ENCODE assay signal across 9 cellular contexts in the genomic region with DNA sequence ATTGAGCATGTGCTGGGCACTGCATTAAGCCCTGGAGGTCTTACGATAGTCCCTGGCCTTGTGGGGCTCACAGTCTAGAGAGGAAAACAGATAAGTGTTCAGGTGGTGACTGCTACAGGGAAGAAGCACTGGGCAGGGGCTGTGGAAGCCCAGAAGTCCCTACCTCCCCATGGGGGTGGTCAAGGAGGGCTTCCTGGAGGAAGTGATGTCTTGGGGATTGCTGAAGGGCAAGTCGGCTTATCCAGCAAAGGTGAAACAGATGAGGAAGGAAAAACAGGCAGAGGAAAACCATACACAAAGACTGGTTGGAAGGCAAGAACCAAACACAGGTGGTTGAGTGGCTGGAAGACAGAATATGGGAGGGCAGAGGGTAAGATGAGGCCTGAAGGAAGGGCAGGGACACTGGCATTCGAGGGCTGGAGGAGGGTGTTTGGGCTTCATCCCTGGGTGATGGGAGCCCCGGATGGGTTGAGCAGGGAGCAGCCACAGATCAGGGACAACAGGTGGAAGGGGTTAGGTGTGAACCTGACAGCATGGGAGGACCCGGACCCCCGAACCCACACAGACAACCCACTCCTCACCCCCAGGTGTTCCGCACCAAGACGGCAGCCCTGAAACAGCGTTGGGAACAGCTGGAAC. TPM values are rescaled to one million over a fixed set of nuclear protein-coding genes. Genes with fewer than 3 reads are reported as not detected.
DNase-seq lines count a peak whose midpoint lies in the region; ATAC-seq, FAIRE-seq and TF ChIP-seq lines count a peak whose summit lies in the region.
"Had no signal": no experiment of that assay in that cellular context is flagged by ENCODE, and none has a peak within 500 bp of the region (broad histone marks: within the 10 kb centered on the region; RNA-seq: fewer than 3 reads in every experiment).

No MANE protein-coding gene starts in this region.

- H3K27ac ChIP-seq in heart left ventricle (no peak overlapping the region), HepG2 (ENCODE audit: extremely low read length, insufficient read depth, low read length) (no peak overlapping the region), upper lobe of right lung (no peak overlapping the region)

- H3K36me3 ChIP-seq in heart left ventricle (peaks cover 0 to 4% (median 0%) of the 10 kb centered on the region in 9 donors), HepG2 (replicated peaks in 1 of 2; ENCODE audit: control insufficient read depth in 1 of 2, insufficient read depth in 2 of 2, low read length in 2 of 2) (no peaks in the 10 kb centered on the region), upper lobe of right lung (peaks cover 1% of the 10 kb centered on the region)

- intact Hi-C loops in heart left ventricle (cut with DNase I), result loop anchor here in 8 of 10 donors (2.0 to 5.0 kb wide), 3 partner anchors 104 to 160 kb away; no protein-coding TSS in a partner anchor
- intact Hi-C loops in left cardiac atrium (cut with DNase I), result loop anchor here in 1 of 2 donors (5.0 kb wide), 1 partner anchor 105 kb away; no protein-coding TSS in a partner anchor
- intact Hi-C loops in activated T-helper 1 cell treated with anti-CD3 and anti-CD28 coated beads, Interleukin-12 subunit alpha, Interleukin-12 subunit beta, Interleukin-2, Interleukin-4 antibody, amounts not matched to agents 30 ng/mL and 10 ng/mL and 1 ng/mL, durations not matched to agents 14 hours and 24 hours and 36 hours (cut with micrococcal nuclease), result loop anchor here (1.0 to 5.0 kb wide), 3 partner anchors 16 to 104 kb away; no protein-coding TSS in a partner anchor
- intact Hi-C loops in HepG2 (cut with micrococcal nuclease; ENCODE audit: unreplicated experiment), result loop anchor here (2.0 kb wide), 1 partner anchor 104 kb away; no protein-coding TSS in a partner anchor
- intact Hi-C loops in upper lobe of right lung (cut with DNase I), result no loop called here

- H3K9me3 Mint-ChIP-seq in activated T-helper 1 cell treated with anti-CD3 and anti-CD28 coated beads, Interleukin-12 subunit alpha, Interleukin-12 subunit beta, Interleukin-2, Interleukin-4 antibody, amounts not matched to agents 30 ng/mL and 10 ng/mL and 1 ng/mL, durations not matched to agents 14 hours and 24 hours and 36 hours, result no peaks in the 10 kb centered on the region

- peak overlapping the region in 8 of 12 donors; percentile 24 to 56 (median 40) for H3K4me3 ChIP-seq in heart left ventricle
- peak overlapping the region in 1 of 3 experiments; percentile 75; a peak in 1 of 6 replicates for H3K4me3 ChIP-seq in HepG2 (replicated peaks in 1 of 3; ENCODE audit: insufficient read depth in 1 of 3, low read depth in 2 of 3, low read length in 3 of 3)
- H3K4me3 ChIP-seq in upper lobe of right lung, result peak overlapping the region; percentile 41

- in situ Hi-C loops in HepG2 (cut with HindIII; ENCODE audit: extremely low pct_ligation_motif_present, low pct_unique_long_range_greater_than_20kb), result no loop called here

- no peak overlapping the region for H3K9ac ChIP-seq in HepG2 (ENCODE audit: insufficient read depth, low read depth, low read length)

- peaks cover 26% of the 10 kb centered on the region for H3K27me3 Mint-ChIP-seq in activated T-helper 1 cell treated with anti-CD3 and anti-CD28 coated beads, Interleukin-12 subunit alpha, Interleukin-12 subunit beta, Interleukin-2, Interleukin-4 antibody, amounts not matched to agents 30 ng/mL and 10 ng/mL and 1 ng/mL, durations not matched to agents 14 hours and 24 hours and 36 hours (ENCODE audit: insufficient read depth)

- H3K27me3 ChIP-seq in heart left ventricle, result peaks cover 6 to 66% (median 47%) of the 10 kb centered on the region in 9 donors
- peaks cover 0 to 45% of the 10 kb centered on the region in 2 experiments; a peak in 4 of 5 replicates for H3K27me3 ChIP-seq in HepG2 (ENCODE audit: control insufficient read depth in 1 of 2, insufficient read depth in 2 of 2, low read length in 2 of 2)
- H3K27me3 ChIP-seq in upper lobe of right lung, result peaks cover 62% of the 10 kb centered on the region

- CTCF ChIA-PET in HepG2 (lab: Yijun Ruan, JAX; ENCODE audit: low intra/inter-chr PET ratio, low total read pairs), result interaction anchor here (1.8 kb wide), 1 partner anchor 103 kb away, joined by 16 read pairs; no protein-coding TSS in a partner anchor

- DNase-seq in heart left ventricle, result no peak
- no peak for DNase-seq in left cardiac atrium
- DNase-seq in activated T-helper 1 cell treated with anti-CD3 and anti-CD28 coated beads, Interleukin-12 subunit alpha, Interleukin-12 subunit beta, Interleukin-2, Interleukin-4 antibody, amounts not matched to agents 30 ng/mL and 10 ng/mL and 1 ng/mL, durations not matched to agents 14 hours and 24 hours and 36 hours (ENCODE audit: low spot score), result no peak
- DNase-seq in HepG2 (ENCODE audit: low spot score), result no peak
- DNase-seq in upper lobe of right lung, result no peak
- DNase-seq in kidney glomerular epithelial cell (lab: John Stamatoyannopoulos, UW), result no peak
- no peak for DNase-seq in stimulated activated CD4-positive, alpha-beta T cell treated with anti-CD3 and anti-CD28 coated beads, Interleukin-2, amount 100 ng/mL, for 24 hours

- no peak for ATAC-seq in heart left ventricle
- ATAC-seq in left cardiac atrium, result no peak
- no peak for ATAC-seq in HepG2
- ATAC-seq in upper lobe of right lung, result no peak
- ATAC-seq in GM18861 (IDR thresholded peaks at IDR 0.05; ENCODE audit: unreplicated experiment), result no peak

- H3K4me1 Mint-ChIP-seq in activated T-helper 1 cell treated with anti-CD3 and anti-CD28 coated beads, Interleukin-12 subunit alpha, Interleukin-12 subunit beta, Interleukin-2, Interleukin-4 antibody, amounts not matched to agents 30 ng/mL and 10 ng/mL and 1 ng/mL, durations not matched to agents 14 hours and 24 hours and 36 hours (ENCODE audit: low read depth), result no peaks in the 10 kb centered on the region

- no TSS peak for BruUV-seq in HepG2 (replicated peaks; lab: Mats Ljungman, UMichigan)

- H2AFZ ChIP-seq in HepG2 (ENCODE audit: low read length), result no peak overlapping the region

- H4K20me1 ChIP-seq in HepG2 (ENCODE audit: insufficient read depth, low read length), result no peaks in the 10 kb centered on the region

- H3K9me3 ChIP-seq in heart left ventricle, result peaks cover 0 to 2% (median 0%) of the 10 kb centered on the region in 12 donors
- no peaks in the 10 kb centered on the region for H3K9me3 ChIP-seq in HepG2 (ENCODE audit: low read length)
- no peaks in the 10 kb centered on the region for H3K9me3 ChIP-seq in upper lobe of right lung

- no peaks in the 10 kb centered on the region for H3K79me2 ChIP-seq in HepG2 (ENCODE audit: insufficient read depth, low read length)

- H3K4me2 ChIP-seq in HepG2 (ENCODE audit: low read depth, low read length), result peak overlapping the region; percentile 86; the same call in 1 of the 2 replicates

- TF ChIP-seq RAD21 in HepG2 (CRISPR knock-in tag; IDR thresholded peaks at IDR 0.05), result no peak

- H3K27ac Mint-ChIP-seq in activated T-helper 1 cell treated with anti-CD3 and anti-CD28 coated beads, Interleukin-12 subunit alpha, Interleukin-12 subunit beta, Interleukin-2, Interleukin-4 antibody, amounts not matched to agents 30 ng/mL and 10 ng/mL and 1 ng/mL, durations not matched to agents 14 hours and 24 hours and 36 hours, result no peak overlapping the region

- WGBS in heart left ventricle, 4 donors, result 22 to 29% (median 25%) methylated on average over 9 of the region's 9 CpGs
- WGBS in HepG2 (ENCODE audit: low lambda C conversion rate), result 13% methylated on average over 9 of the region's 9 CpGs

- peaks cover 5% of the 10 kb centered on the region for H3K36me3 Mint-ChIP-seq in activated T-helper 1 cell treated with anti-CD3 and anti-CD28 coated beads, Interleukin-12 subunit alpha, Interleukin-12 subunit beta, Interleukin-2, Interleukin-4 antibody, amounts not matched to agents 30 ng/mL and 10 ng/mL and 1 ng/mL, durations not matched to agents 14 hours and 24 hours and 36 hours (ENCODE audit: low read depth)

- TF ChIP-seq CTCF in heart left ventricle (IDR thresholded peaks at IDR 0.05) (no peak), HepG2 (CRISPR knock-in tag; IDR thresholded peaks at IDR 0.05) (no peak), upper lobe of right lung (IDR thresholded peaks at IDR 0.05) (no peak)

- no peak for FAIRE-seq in HepG2 (lab: Jason Lieb, UNC)
- FAIRE-seq: kidney had no signal

- H3K4me1 ChIP-seq in heart left ventricle (peaks cover 0 to 33% (median 13%) of the 10 kb centered on the region in 12 donors), HepG2 (ENCODE audit: insufficient read depth, low read length) (peaks cover 18% of the 10 kb centered on the region), upper lobe of right lung (peaks cover 18% of the 10 kb centered on the region)

- peak overlapping the region; percentile 65 for H3K4me3 Mint-ChIP-seq in activated T-helper 1 cell treated with anti-CD3 and anti-CD28 coated beads, Interleukin-12 subunit alpha, Interleukin-12 subunit beta, Interleukin-2, Interleukin-4 antibody, amounts not matched to agents 30 ng/mL and 10 ng/mL and 1 ng/mL, durations not matched to agents 14 hours and 24 hours and 36 hours

- no peak for TF ChIP-seq EP300 in HepG2 (IDR thresholded peaks at IDR 0.05; ENCODE audit: low read depth in 2 of 2, low read length in 2 of 2)
- no peak for TF ChIP-seq EP300 in HepG2 (CRISPR knock-in tag; IDR thresholded peaks at IDR 0.05; ENCODE audit: borderline replicate concordance)

- TF ChIP-seq POLR2A in heart left ventricle (IDR thresholded peaks at IDR 0.05), result no peak
- TF ChIP-seq POLR2A in HepG2 (IDR thresholded peaks at IDR 0.05; ENCODE audit: insufficient read depth in 1 of 2, low read depth in 2 of 2, low read length in 2 of 2), result no peak

- POLR2A ChIA-PET in HepG2 (lab: Yijun Ruan, JAX), result no interaction called here

RNA-seq across cellular contexts. Expression of a gene that starts 2.8 kb away (rescaled TPM):
- total RNA-seq in heart left ventricle (not detected), left cardiac atrium (not detected), HepG2 (2016; rRNA removed; fragmentation: Illumina TruSeq; extraction: Trizol) (not detected in 2 replicates), upper lobe of right lung (not detected)
- polyA plus RNA-seq in heart left ventricle (under 1 TPM; 0.04 to 0.11 TPM), HepG2 (2011; rRNA removed) (not detected in 2 replicates)
- total RNA-seq in activated T-helper 1 cell treated with anti-CD3 and anti-CD28 coated beads, Interleukin-12 subunit alpha, Interleukin-12 subunit beta, Interleukin-2, Interleukin-4 antibody, amounts not matched to agents 30 ng/mL and 10 ng/mL and 1 ng/mL, durations not matched to agents 14 hours and 24 hours and 36 hours, result 0.16 and 0.17 TPM in 2 replicates
- total RNA-seq in HepG2 (2016; cell fraction: cytosol; rRNA removed; fragmentation: Illumina TruSeq; extraction: Trizol; ENCODE audit: low read depth), result not detected in 2 replicates
- total RNA-seq in HepG2 (2016; cell fraction: insoluble cytoplasmic fraction; rRNA removed; fragmentation: Illumina TruSeq; extraction: Trizol), result not detected in 2 replicates
- total RNA-seq in HepG2 (2016; cell fraction: membrane; rRNA removed; fragmentation: Illumina TruSeq; extraction: Trizol), result not detected in 2 replicates
- total RNA-seq in HepG2 (2016; cell fraction: nucleus; rRNA removed; fragmentation: Illumina TruSeq; extraction: Trizol), result not detected in 2 replicates
- not detected in 2 replicates for polyA plus RNA-seq in HepG2 (2011; cell fraction: cytosol; rRNA removed)
- polyA plus RNA-seq in HepG2 (2011; cell fraction: nucleus; rRNA removed), result not detected in 2 replicates
- polyA plus RNA-seq in HepG2 (2012), result not detected in 2 replicates
- not detected in 2 replicates for polyA plus RNA-seq in HepG2 (2016; cell fraction: cytosol; fragmentation: Illumina TruSeq; extraction: Trizol; ENCODE audit: low read depth)
- polyA plus RNA-seq in HepG2 (2016; cell fraction: insoluble cytoplasmic fraction; fragmentation: Illumina TruSeq; extraction: Trizol; ENCODE audit: low read depth), result not detected in 2 replicates
- polyA plus RNA-seq in HepG2 (2016; cell fraction: membrane; fragmentation: Illumina TruSeq; extraction: Trizol; ENCODE audit: low read depth), result not detected in 2 replicates
- polyA plus RNA-seq in HepG2 (2016; cell fraction: nucleus; fragmentation: Illumina TruSeq; extraction: Trizol; ENCODE audit: insufficient read depth, low read depth), result not detected in 2 replicates
- not detected in 2 replicates for polyA minus RNA-seq in HepG2 (2011; rRNA and poly(A)+ RNA removed; ENCODE audit: low replicate concordance)
- not detected in 2 replicates for polyA minus RNA-seq in HepG2 (2011; cell fraction: cytosol; rRNA and poly(A)+ RNA removed)
- not detected in 2 replicates for polyA minus RNA-seq in HepG2 (2011; cell fraction: nucleus; rRNA and poly(A)+ RNA removed)

RNA-seq across cellular contexts. Expression of a gene that starts 16.8 kb away (rescaled TPM):
- not detected for total RNA-seq in heart left ventricle
- not detected for polyA plus RNA-seq in heart left ventricle
- total RNA-seq in left cardiac atrium, result not detected
- total RNA-seq in activated T-helper 1 cell treated with anti-CD3 and anti-CD28 coated beads, Interleukin-12 subunit alpha, Interleukin-12 subunit beta, Interleukin-2, Interleukin-4 antibody, amounts not matched to agents 30 ng/mL and 10 ng/mL and 1 ng/mL, durations not matched to agents 14 hours and 24 hours and 36 hours, result 0.10 and 0.34 TPM in 2 replicates
- not detected in 2 replicates for total RNA-seq in HepG2 (2016; rRNA removed; fragmentation: Illumina TruSeq; extraction: Trizol)
- total RNA-seq in HepG2 (2016; cell fraction: cytosol; rRNA removed; fragmentation: Illumina TruSeq; extraction: Trizol; ENCODE audit: low read depth), result 0.18 TPM in 1 of 2 replicates, not detected in the other
- not detected in 2 replicates for total RNA-seq in HepG2 (2016; cell fraction: insoluble cytoplasmic fraction; rRNA removed; fragmentation: Illumina TruSeq; extraction: Trizol)
- not detected in 2 replicates for total RNA-seq in HepG2 (2016; cell fraction: membrane; rRNA removed; fragmentation: Illumina TruSeq; extraction: Trizol)
- total RNA-seq in HepG2 (2016; cell fraction: nucleus; rRNA removed; fragmentation: Illumina TruSeq; extraction: Trizol), result not detected in 2 replicates
- not detected in 2 replicates for polyA plus RNA-seq in HepG2 (2011; rRNA removed)
- not detected in 2 replicates for polyA plus RNA-seq in HepG2 (2011; cell fraction: cytosol; rRNA removed)
- 0.07 and 0.31 TPM in 2 replicates for polyA plus RNA-seq in HepG2 (2011; cell fraction: nucleus; rRNA removed)
- not detected in 2 replicates for polyA plus RNA-seq in HepG2 (2012)
- 0.12 TPM in 1 of 2 replicates, not detected in the other for polyA plus RNA-seq in HepG2 (2016; cell fraction: cytosol; fragmentation: Illumina TruSeq; extraction: Trizol; ENCODE audit: low read depth)
- not detected in 2 replicates for polyA plus RNA-seq in HepG2 (2016; cell fraction: insoluble cytoplasmic fraction; fragmentation: Illumina TruSeq; extraction: Trizol; ENCODE audit: low read depth)
- polyA plus RNA-seq in HepG2 (2016; cell fraction: membrane; fragmentation: Illumina TruSeq; extraction: Trizol; ENCODE audit: low read depth), result not detected in 2 replicates
- polyA plus RNA-seq in HepG2 (2016; cell fraction: nucleus; fragmentation: Illumina TruSeq; extraction: Trizol; ENCODE audit: insufficient read depth, low read depth), result 0.72 TPM in 1 of 2 replicates, not detected in the other
- polyA minus RNA-seq in HepG2 (2011; rRNA and poly(A)+ RNA removed; ENCODE audit: low replicate concordance), result 0.30 TPM in 1 of 2 replicates, not detected in the other
- polyA minus RNA-seq in HepG2 (2011; cell fraction: cytosol; rRNA and poly(A)+ RNA removed), result not detected in 2 replicates
- not detected in 2 replicates for polyA minus RNA-seq in HepG2 (2011; cell fraction: nucleus; rRNA and poly(A)+ RNA removed)
- 0.26 TPM for total RNA-seq in upper lobe of right lung

RNA-seq across cellular contexts. Expression of a gene that starts 33.0 kb away (rescaled TPM):
- total RNA-seq in heart left ventricle, result 10 to 100 TPM; 28.2 to 60.2 (median 38.2) TPM
- polyA plus RNA-seq in heart left ventricle, result 10 to 100 TPM; 23.4 to 53.2 TPM
- total RNA-seq in left cardiac atrium, result 10 to 100 TPM; 32.4 to 39.4 TPM
- total RNA-seq in activated T-helper 1 cell treated with anti-CD3 and anti-CD28 coated beads, Interleukin-12 subunit alpha, Interleukin-12 subunit beta, Interleukin-2, Interleukin-4 antibody, amounts not matched to agents 30 ng/mL and 10 ng/mL and 1 ng/mL, durations not matched to agents 14 hours and 24 hours and 36 hours, result 121 and 133 TPM in 2 replicates
- total RNA-seq in HepG2 (2016; rRNA removed; fragmentation: Illumina TruSeq; extraction: Trizol), result 45.1 and 59.7 TPM in 2 replicates
- 5.0 and 6.8 TPM in 2 replicates for total RNA-seq in HepG2 (2016; cell fraction: cytosol; rRNA removed; fragmentation: Illumina TruSeq; extraction: Trizol; ENCODE audit: low read depth)
- 44.2 and 60.5 TPM in 2 replicates for total RNA-seq in HepG2 (2016; cell fraction: insoluble cytoplasmic fraction; rRNA removed; fragmentation: Illumina TruSeq; extraction: Trizol)
- 15.7 and 17.4 TPM in 2 replicates for total RNA-seq in HepG2 (2016; cell fraction: membrane; rRNA removed; fragmentation: Illumina TruSeq; extraction: Trizol)
- 30.5 and 38.6 TPM in 2 replicates for total RNA-seq in HepG2 (2016; cell fraction: nucleus; rRNA removed; fragmentation: Illumina TruSeq; extraction: Trizol)
- 51.3 and 61.1 TPM in 2 replicates for polyA plus RNA-seq in HepG2 (2011; rRNA removed)
- polyA plus RNA-seq in HepG2 (2011; cell fraction: cytosol; rRNA removed), result 33.9 and 54.0 TPM in 2 replicates
- polyA plus RNA-seq in HepG2 (2011; cell fraction: nucleus; rRNA removed), result 56.0 and 66.1 TPM in 2 replicates
- polyA plus RNA-seq in HepG2 (2012), result 29.2 and 33.1 TPM in 2 replicates
- polyA plus RNA-seq in HepG2 (2016; cell fraction: cytosol; fragmentation: Illumina TruSeq; extraction: Trizol; ENCODE audit: low read depth), result 4.2 and 4.5 TPM in 2 replicates
- polyA plus RNA-seq in HepG2 (2016; cell fraction: insoluble cytoplasmic fraction; fragmentation: Illumina TruSeq; extraction: Trizol; ENCODE audit: low read depth), result 61.6 and 69.4 TPM in 2 replicates
- polyA plus RNA-seq in HepG2 (2016; cell fraction: membrane; fragmentation: Illumina TruSeq; extraction: Trizol; ENCODE audit: low read depth), result 8.9 and 13.8 TPM in 2 replicates
- polyA plus RNA-seq in HepG2 (2016; cell fraction: nucleus; fragmentation: Illumina TruSeq; extraction: Trizol; ENCODE audit: insufficient read depth, low read depth), result 93.7 and 96.2 TPM in 2 replicates
- polyA minus RNA-seq in HepG2 (2011; rRNA and poly(A)+ RNA removed; ENCODE audit: low replicate concordance), result 67.7 and 93.0 TPM in 2 replicates
- polyA minus RNA-seq in HepG2 (2011; cell fraction: cytosol; rRNA and poly(A)+ RNA removed), result 23.5 and 27.4 TPM in 2 replicates
- polyA minus RNA-seq in HepG2 (2011; cell fraction: nucleus; rRNA and poly(A)+ RNA removed), result 26.4 and 35.3 TPM in 2 replicates
- total RNA-seq in upper lobe of right lung, result 55.8 TPM

RNA-seq across cellular contexts. Expression of a gene that starts 33.2 kb away (rescaled TPM):
- total RNA-seq in heart left ventricle, result 10 to 100 TPM; 13.3 to 30.7 (median 16.0) TPM
- 10 to 100 TPM; 10.4 to 12.9 TPM for polyA plus RNA-seq in heart left ventricle
- total RNA-seq in left cardiac atrium, result 10 to 100 TPM; 10.8 to 13.0 TPM
- total RNA-seq in activated T-helper 1 cell treated with anti-CD3 and anti-CD28 coated beads, Interleukin-12 subunit alpha, Interleukin-12 subunit beta, Interleukin-2, Interleukin-4 antibody, amounts not matched to agents 30 ng/mL and 10 ng/mL and 1 ng/mL, durations not matched to agents 14 hours and 24 hours and 36 hours, result 27.1 and 31.4 TPM in 2 replicates
- 28.1 and 28.9 TPM in 2 replicates for total RNA-seq in HepG2 (2016; rRNA removed; fragmentation: Illumina TruSeq; extraction: Trizol)
- 34.7 and 44.4 TPM in 2 replicates for total RNA-seq in HepG2 (2016; cell fraction: cytosol; rRNA removed; fragmentation: Illumina TruSeq; extraction: Trizol; ENCODE audit: low read depth)
- 25.7 and 31.1 TPM in 2 replicates for total RNA-seq in HepG2 (2016; cell fraction: insoluble cytoplasmic fraction; rRNA removed; fragmentation: Illumina TruSeq; extraction: Trizol)
- 58.4 and 67.9 TPM in 2 replicates for total RNA-seq in HepG2 (2016; cell fraction: membrane; rRNA removed; fragmentation: Illumina TruSeq; extraction: Trizol)
- 16.2 and 17.8 TPM in 2 replicates for total RNA-seq in HepG2 (2016; cell fraction: nucleus; rRNA removed; fragmentation: Illumina TruSeq; extraction: Trizol)
- polyA plus RNA-seq in HepG2 (2011; rRNA removed), result 12.4 and 14.3 TPM in 2 replicates
- polyA plus RNA-seq in HepG2 (2011; cell fraction: cytosol; rRNA removed), result 13.8 and 16.3 TPM in 2 replicates
- 8.9 and 10.1 TPM in 2 replicates for polyA plus RNA-seq in HepG2 (2011; cell fraction: nucleus; rRNA removed)
- 8.6 and 10.6 TPM in 2 replicates for polyA plus RNA-seq in HepG2 (2012)
- 48.9 and 64.2 TPM in 2 replicates for polyA plus RNA-seq in HepG2 (2016; cell fraction: cytosol; fragmentation: Illumina TruSeq; extraction: Trizol; ENCODE audit: low read depth)
- 35.7 and 37.7 TPM in 2 replicates for polyA plus RNA-seq in HepG2 (2016; cell fraction: insoluble cytoplasmic fraction; fragmentation: Illumina TruSeq; extraction: Trizol; ENCODE audit: low read depth)
- polyA plus RNA-seq in HepG2 (2016; cell fraction: membrane; fragmentation: Illumina TruSeq; extraction: Trizol; ENCODE audit: low read depth), result 64.3 and 73.8 TPM in 2 replicates
- polyA plus RNA-seq in HepG2 (2016; cell fraction: nucleus; fragmentation: Illumina TruSeq; extraction: Trizol; ENCODE audit: insufficient read depth, low read depth), result 21.0 and 24.3 TPM in 2 replicates
- 12.2 and 25.5 TPM in 2 replicates for polyA minus RNA-seq in HepG2 (2011; rRNA and poly(A)+ RNA removed; ENCODE audit: low replicate concordance)
- polyA minus RNA-seq in HepG2 (2011; cell fraction: cytosol; rRNA and poly(A)+ RNA removed), result 6.2 and 7.6 TPM in 2 replicates
- 11.1 and 14.5 TPM in 2 replicates for polyA minus RNA-seq in HepG2 (2011; cell fraction: nucleus; rRNA and poly(A)+ RNA removed)
- 16.4 TPM for total RNA-seq in upper lobe of right lung
